30 cellular contexts compared by ENCODE assay signal in genomic region chr4:92099851-92100250, GRCh38.
DNase-seq lines count a peak whose midpoint lies in the region; ATAC-seq and TF ChIP-seq lines count a peak whose summit lies in the region.
"Had no signal": no experiment of that assay in that cellular context is flagged by ENCODE, and none has a peak within 500 bp of the region (broad histone marks: within the 10 kb centered on the region; RNA-seq: fewer than 3 reads in every experiment).

No MANE protein-coding gene starts in this region.

- no peak for ATAC-seq in HCT116
- peak; percentile 42 for ATAC-seq in sciatic nerve
- ATAC-seq in foreskin keratinocyte: no peak
- ATAC-seq in heart right ventricle: no peak
- ATAC-seq: A549, GM12878, Panc1 had no signal

- no peak overlapping the region for H3K14ac ChIP-seq in mesenchymal stem cell (ENCODE audit: low read length in 2 of 2)

- H3K9me2 ChIP-seq in HCT116 (ENCODE audit: insufficient read depth): no peaks in the 10 kb centered on the region

- H2AK5ac ChIP-seq in mesenchymal stem cell (ENCODE audit: low read length, severe bottlenecking): no peak overlapping the region

- intact Hi-C loops in HCT116 (cut with micrococcal nuclease) (no loop called here), sciatic nerve (cut with DNase I) (no loop called here), heart right ventricle (cut with DNase I) (no loop called here)

- no peak overlapping the region for H3K4me2 ChIP-seq in HCT116 (ENCODE audit: low read length)
- H3K4me2 ChIP-seq in mesenchymal stem cell (ENCODE audit: low read length, poor library complexity, severe bottlenecking): no peak overlapping the region
- H3K4me2 ChIP-seq: A549, KMS-11 had no signal

- no peak for TF ChIP-seq CTCF in HCT116 (IDR thresholded peaks at IDR 0.05 in 2 of 3, conservative IDR thresholded peaks at IDR 0.05 in 1 of 3; ENCODE audit: borderline replicate concordance in 1 of 3, insufficient read depth in 1 of 3, low read depth in 2 of 3, low read length in 2 of 3)
- TF ChIP-seq CTCF in foreskin keratinocyte (conservative IDR thresholded peaks at IDR 0.05): no peak
- no peak for TF ChIP-seq CTCF in heart right ventricle (IDR thresholded peaks at IDR 0.05)

- no peaks in the 10 kb centered on the region for H3K27me3 ChIP-seq in HCT116 (ENCODE audit: insufficient read depth, low read length)
- H3K27me3 ChIP-seq in foreskin keratinocyte: no peaks in the 10 kb centered on the region
- no peaks in the 10 kb centered on the region for H3K27me3 ChIP-seq in mesenchymal stem cell (ENCODE audit: control insufficient read depth in 1 of 2, insufficient read depth in 1 of 2, low read length in 2 of 2)
- no peaks in the 10 kb centered on the region for H3K27me3 ChIP-seq in heart right ventricle

- H3K36me3 ChIP-seq in HCT116 (ENCODE audit: control insufficient read depth in 1 of 2, insufficient read depth in 2 of 2, low read length in 2 of 2) (no peaks in the 10 kb centered on the region), mesenchymal stem cell (ENCODE audit: control insufficient read depth in 1 of 2, insufficient read depth in 2 of 2, low read depth in 1 of 2, low read length in 2 of 2) (no peaks in the 10 kb centered on the region), heart right ventricle (no peaks in the 10 kb centered on the region)
- H3K36me3 ChIP-seq: HAP-1 had no signal

- H2BK15ac ChIP-seq in mesenchymal stem cell (ENCODE audit: low read depth, poor library complexity, severe bottlenecking): no peak overlapping the region

- no peak overlapping the region for H2BK120ac ChIP-seq in mesenchymal stem cell (ENCODE audit: low read depth, low read length)

- POLR2A ChIA-PET in HCT116 (lab: Charles Lee): no interaction called here

- no peaks in the 10 kb centered on the region for H3K79me1 ChIP-seq in mesenchymal stem cell (replicated peaks; ENCODE audit: low read length, poor library complexity, severe bottlenecking)

- no peak overlapping the region for H4K91ac ChIP-seq in mesenchymal stem cell (ENCODE audit: low read length)

- no peak overlapping the region for H3K18ac ChIP-seq in mesenchymal stem cell (ENCODE audit: low read depth in 1 of 2, low read length in 2 of 2)

- CTCF ChIA-PET in HCT116 (lab: Charles Lee): no interaction called here

- WGBS in mesenchymal stem cell: 60% methylated on average over 2 of the region's 2 CpGs
- 14 to 30% methylated on average over 2 of the region's 2 CpGs for WGBS in heart right ventricle, 2 donors

- DNase-seq in HCT116 (ENCODE audit: low read depth, low spot score): no peak
- peak; percentile 94 for DNase-seq in NCI-H446 treated with DMSO at 0.1 percent for 48 hours (lab: John Stamatoyannopoulos, UW)
- DNase-seq in fibroblast of gingiva (ENCODE audit: low read depth): peak; percentile 22
- DNase-seq in sciatic nerve (ENCODE audit: low spot score): no peak
- DNase-seq in foreskin keratinocyte: no peak
- DNase-seq in mesenchymal stem cell: no peak
- no peak for DNase-seq in heart right ventricle
- DNase-seq: AML-193; C1 segment of cervical spinal cord; CD4-positive, alpha-beta memory T cell; COR-L47; DMS53; GDM1; GOT3; IMR-90; NCI-H1092 treated with DMSO at 0.1 percent for 48 hours; NCI-H1436; NCI-H187; NCI-H2081 treated with DMSO at 0.1 percent for 48 hours; NCI-H2171; NCI-H226; NCI-H524; NCI-H774; SHP77 treated with DMSO at 0.1 percent for 48 hours; SW 1271 had no signal

- BruUV-seq in HCT116 (replicated peaks; lab: Mats Ljungman, UMichigan): no TSS peak

- H3K4me1 ChIP-seq in HCT116 (ENCODE audit: control insufficient read depth in 1 of 2, insufficient read depth in 2 of 2, low read length in 2 of 2): no peaks in the 10 kb centered on the region
- H3K4me1 ChIP-seq in foreskin keratinocyte: peaks cover 3% of the 10 kb centered on the region
- no peaks in the 10 kb centered on the region for H3K4me1 ChIP-seq in mesenchymal stem cell (ENCODE audit: control insufficient read depth, insufficient read depth, low read depth, low read length)
- peaks cover 0 to 6% (median 0%) of the 10 kb centered on the region in 9 donors for H3K4me1 ChIP-seq in heart right ventricle
- H3K4me1 ChIP-seq: A549, HAP-1 had no signal

- H3K9me3 ChIP-seq in HCT116 (ENCODE audit: control insufficient read depth in 1 of 2, insufficient read depth in 1 of 2, low read depth in 1 of 2, low read length in 2 of 2) (no peaks in the 10 kb centered on the region), mesenchymal stem cell (ENCODE audit: control insufficient read depth, low read length) (no peaks in the 10 kb centered on the region), heart right ventricle (no peaks in the 10 kb centered on the region)
- H3K9me3 ChIP-seq: A549, HAP-1 had no signal

- no peak overlapping the region for H4K8ac ChIP-seq in mesenchymal stem cell (ENCODE audit: low read length)

- H4K20me1 ChIP-seq in HCT116 (ENCODE audit: insufficient read depth): no peaks in the 10 kb centered on the region

- no peak overlapping the region for H3K4ac ChIP-seq in mesenchymal stem cell (ENCODE audit: low read depth in 1 of 2, low read length in 2 of 2)

- H3K9ac ChIP-seq in HCT116 (ENCODE audit: low read length) (no peak overlapping the region), mesenchymal stem cell (ENCODE audit: low read length) (no peak overlapping the region)
- H3K9ac ChIP-seq: KMS-11 had no signal

- H3K4me3 ChIP-seq in HCT116 (replicated peaks in 1 of 2; ENCODE audit: low read depth in 1 of 2, low read length in 2 of 2) (no peak overlapping the region), mesenchymal stem cell (ENCODE audit: insufficient read depth in 1 of 2, low read depth in 1 of 2, low read length in 2 of 2) (no peak overlapping the region), heart right ventricle (no peak overlapping the region)
- H3K4me3 ChIP-seq: A549, GM12878, HAP-1 had no signal

- H2AFZ ChIP-seq in HCT116 (ENCODE audit: low read depth, low read length, poor library complexity, severe bottlenecking) (peak overlapping the region; percentile 26), mesenchymal stem cell (ENCODE audit: low read depth, low read length) (no peak overlapping the region)

- no peak overlapping the region for H2BK5ac ChIP-seq in mesenchymal stem cell (ENCODE audit: low read depth, low read length, poor library complexity, severe bottlenecking)

- RAD21 ChIA-PET in HCT116 (lab: Charles Lee; ENCODE audit: low non-redundant PET in 1 of 2, low total read pairs in 2 of 2, uncharacterized antibody in 2 of 2, unreplicated experiment in 2 of 2): no interaction called here

- TF ChIP-seq POLR2A in HCT116 (IDR thresholded peaks at IDR 0.05; ENCODE audit: borderline replicate concordance, extremely low read depth, insufficient read depth, insufficient read length): no peak

- H3K27ac ChIP-seq in HCT116 (ENCODE audit: low read depth, low read length) (no peak overlapping the region), foreskin keratinocyte (no peak overlapping the region), mesenchymal stem cell (ENCODE audit: low read length, poor library complexity, severe bottlenecking) (no peak overlapping the region), heart right ventricle (no peak overlapping the region)
- H3K27ac ChIP-seq: A549, KMS-11 had no signal

- H2BK12ac ChIP-seq in mesenchymal stem cell (ENCODE audit: low read length in 2 of 2): no peak overlapping the region

- no peak overlapping the region for H3K23ac ChIP-seq in mesenchymal stem cell (ENCODE audit: low read length in 2 of 2)

- H3K79me2 ChIP-seq in HCT116 (ENCODE audit: insufficient read depth, low read length): no peaks in the 10 kb centered on the region

- no peak for TF ChIP-seq RAD21 in HCT116 (IDR thresholded peaks at IDR 0.05; ENCODE audit: low read depth)

TF ChIP-seq in HCT116, 20 proteins besides CTCF, POLR2A, EP300 and RAD21 (continues in another document):
- TF ChIP-seq ZBTB33 (IDR thresholded peaks at IDR 0.05; ENCODE audit: extremely low read depth, insufficient replicate concordance, low read length) (no peak), EGR1 (IDR thresholded peaks at IDR 0.05; ENCODE audit: low read depth) (no peak), EZH2 (IDR thresholded peaks at IDR 0.05) (no peak), CEBPB (IDR thresholded peaks at IDR 0.05; ENCODE audit: low read depth) (no peak), POLR2AphosphoS5 (IDR thresholded peaks at IDR 0.05; ENCODE audit: low read depth, low read length) (no peak), MAX (IDR thresholded peaks at IDR 0.05) (no peak), ZFX (IDR thresholded peaks at IDR 0.05) (no peak), SRF (IDR thresholded peaks at IDR 0.05; ENCODE audit: low read depth) (no peak), ATF3 (IDR thresholded peaks at IDR 0.05) (no peak), ELF1 (IDR thresholded peaks at IDR 0.05; ENCODE audit: borderline replicate concordance, low read depth) (no peak)

Comparison
In these comparisons a context has a peak if more than half of its experiments do, and no peak if none do; other contexts are left out.
1. DNase-seq: peak in NCI-H446 treated with DMSO at 0.1 percent for 48 hours (single experiment) and fibroblast of gingiva (single experiment); none in HCT116 (single experiment), sciatic nerve (single experiment), foreskin keratinocyte (0 of 2), mesenchymal stem cell (single experiment) and heart right ventricle (0 of 2).